In the genomic region with DNA sequence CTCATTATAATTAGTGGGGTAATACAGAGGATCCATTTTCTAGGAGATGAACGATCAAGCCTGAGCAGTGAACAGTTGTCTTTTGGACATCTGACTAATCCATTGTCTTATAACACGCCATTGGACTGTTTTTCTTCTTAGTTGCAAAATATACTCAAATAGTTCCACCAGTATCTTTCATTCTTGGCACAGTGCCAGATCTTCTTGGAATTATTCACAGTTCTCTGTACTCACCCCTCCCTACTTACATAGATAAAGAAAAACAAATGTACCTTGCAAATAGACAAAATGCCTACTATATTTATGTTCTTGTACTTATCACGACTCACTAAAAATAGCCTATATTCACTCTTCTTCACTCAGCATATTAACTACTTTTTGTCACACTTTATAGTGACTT, we compare ENCODE assay signal across 9 cellular contexts. TPM values are rescaled to one million over a fixed set of nuclear protein-coding genes. Genes with fewer than 3 reads are reported as not detected.
DNase-seq lines count a peak whose midpoint lies in the region; ATAC-seq and TF ChIP-seq lines count a peak whose summit lies in the region.
"Had no signal": no experiment of that assay in that cellular context is flagged by ENCODE, and none has a peak within 500 bp of the region (broad histone marks: within the 10 kb centered on the region; RNA-seq: fewer than 3 reads in every experiment).

No MANE protein-coding gene starts in this region.

- H3K4me1 ChIP-seq in lower lobe of right lung = peaks cover 43% of the 10 kb centered on the region

- no peak for ATAC-seq in memory B cell (ENCODE audit: low read depth)
- ATAC-seq in lower lobe of right lung = no peak

- no peaks in the 10 kb centered on the region for H3K9me3 ChIP-seq in lower lobe of right lung

- H3K36me3 ChIP-seq in lower lobe of right lung = no peaks in the 10 kb centered on the region
- H3K36me3 ChIP-seq: WERI-Rb-1 had no signal

- DNase-seq in DMS 273 (lab: John Stamatoyannopoulos, UW; ENCODE audit: unreplicated experiment) = peak; percentile 51
- DNase-seq in DMS 273 treated with DMSO at 0.1 percent for 48 hours (lab: John Stamatoyannopoulos, UW) = no peak
- DNase-seq in activated CD4-positive, alpha-beta memory T cell treated with anti-CD3 and anti-CD28 coated beads, Interleukin-2, amount 10 ng/mL, durations not matched to agents 7 days and 5 days = no peak
- no peak for DNase-seq in memory B cell (ENCODE audit: low spot score in 2 of 2)
- no peak for DNase-seq in lower lobe of right lung
- no peak for DNase-seq in nucleus accumbens (lab: John Stamatoyannopoulos, UW)
- DNase-seq: WERI-Rb-1 had no signal

- peak overlapping the region; percentile 0 for H3K4me3 Mint-ChIP-seq in activated CD4-positive, alpha-beta memory T cell treated with anti-CD3 and anti-CD28 coated beads, Interleukin-2, amount 10 ng/mL, durations not matched to agents 7 days and 5 days
- H3K4me3 Mint-ChIP-seq in memory B cell = no peak overlapping the region

- peaks cover 10% of the 10 kb centered on the region for H3K36me3 Mint-ChIP-seq in activated CD4-positive, alpha-beta memory T cell treated with anti-CD3 and anti-CD28 coated beads, Interleukin-2, amount 10 ng/mL, durations not matched to agents 7 days and 5 days (ENCODE audit: low read depth)
- H3K36me3 Mint-ChIP-seq in memory B cell = no peaks in the 10 kb centered on the region
- H3K36me3 Mint-ChIP-seq: IgD-negative memory B cell had no signal

- no peak for TF ChIP-seq CTCF in lower lobe of right lung (IDR thresholded peaks at IDR 0.05)

- H3K27me3 Mint-ChIP-seq in activated CD4-positive, alpha-beta memory T cell treated with anti-CD3 and anti-CD28 coated beads, Interleukin-2, amount 10 ng/mL, durations not matched to agents 7 days and 5 days = no peaks in the 10 kb centered on the region
- H3K27me3 Mint-ChIP-seq in memory B cell = no peaks in the 10 kb centered on the region
- H3K27me3 Mint-ChIP-seq: IgD-negative memory B cell had no signal

- H3K27ac ChIP-seq in lower lobe of right lung = no peak overlapping the region
- H3K27ac ChIP-seq: 22Rv1, WERI-Rb-1 had no signal

- peaks cover 47% of the 10 kb centered on the region for H3K4me1 Mint-ChIP-seq in activated CD4-positive, alpha-beta memory T cell treated with anti-CD3 and anti-CD28 coated beads, Interleukin-2, amount 10 ng/mL, durations not matched to agents 7 days and 5 days
- H3K4me1 Mint-ChIP-seq in memory B cell = peaks cover 7% of the 10 kb centered on the region

- intact Hi-C loops in lower lobe of right lung (cut with DNase I) = no loop called here

- H3K27ac Mint-ChIP-seq in activated CD4-positive, alpha-beta memory T cell treated with anti-CD3 and anti-CD28 coated beads, Interleukin-2, amount 10 ng/mL, durations not matched to agents 7 days and 5 days = peak overlapping the region; percentile 88
- peak overlapping the region; percentile 28 for H3K27ac Mint-ChIP-seq in memory B cell

- no peaks in the 10 kb centered on the region for H3K27me3 ChIP-seq in lower lobe of right lung (ENCODE audit: low read depth)

- POLR2A ChIA-PET in activated CD4-positive, alpha-beta memory T cell treated with anti-CD3 and anti-CD28 coated beads, Interleukin-2, amount 10 ng/mL, durations not matched to agents 7 days and 5 days (lab: Charles Lee) = interaction anchor here (0.8 to 1.9 kb wide), 11 partner anchors 10 to 290 kb away, joined by 3 to 6 read pairs (median 4); a partner anchor contains a TSS

- H3K9me3 Mint-ChIP-seq in activated CD4-positive, alpha-beta memory T cell treated with anti-CD3 and anti-CD28 coated beads, Interleukin-2, amount 10 ng/mL, durations not matched to agents 7 days and 5 days = no peaks in the 10 kb centered on the region
- H3K9me3 Mint-ChIP-seq in memory B cell = no peaks in the 10 kb centered on the region
- H3K9me3 Mint-ChIP-seq: IgD-negative memory B cell had no signal

- no peak overlapping the region for H3K4me3 ChIP-seq in lower lobe of right lung

- CTCF ChIA-PET in activated CD4-positive, alpha-beta memory T cell treated with anti-CD3 and anti-CD28 coated beads, Interleukin-2, amount 10 ng/mL, durations not matched to agents 7 days and 5 days (lab: Charles Lee) = interaction anchor here (1.1 to 12.2 kb wide), 6 partner anchors 10 to 183 kb away, joined by 3 to 494 read pairs (median 8); a partner anchor contains a TSS

RNA-seq across cellular contexts. Expression of a gene that starts 3.8 kb away (rescaled TPM):
- 1 to 10 TPM; 8.6 to 9.5 TPM for total RNA-seq in activated CD4-positive, alpha-beta memory T cell treated with anti-CD3 and anti-CD28 coated beads, Interleukin-2, amount 10 ng/mL, durations not matched to agents 7 days and 5 days
- total RNA-seq in lower lobe of right lung = 2.3 TPM

RNA-seq across cellular contexts. Expression of a gene that starts 4.0 kb away (rescaled TPM):
- 10 to 100 TPM; 96.0 to 99.5 TPM for total RNA-seq in activated CD4-positive, alpha-beta memory T cell treated with anti-CD3 and anti-CD28 coated beads, Interleukin-2, amount 10 ng/mL, durations not matched to agents 7 days and 5 days
- total RNA-seq in lower lobe of right lung = 61.4 TPM

RNA-seq across cellular contexts. Expression of a gene that starts 16.9 kb away (rescaled TPM):
- total RNA-seq in activated CD4-positive, alpha-beta memory T cell treated with anti-CD3 and anti-CD28 coated beads, Interleukin-2, amount 10 ng/mL, durations not matched to agents 7 days and 5 days = 10 to 100 TPM; 38.5 to 41.6 TPM
- total RNA-seq in lower lobe of right lung = 61.6 TPM

RNA-seq across cellular contexts. Expression of a gene that starts 26.9 kb away (rescaled TPM):
- total RNA-seq in activated CD4-positive, alpha-beta memory T cell treated with anti-CD3 and anti-CD28 coated beads, Interleukin-2, amount 10 ng/mL, durations not matched to agents 7 days and 5 days = under 1 TPM; 0.18 TPM
- total RNA-seq in lower lobe of right lung = 17.9 TPM

RNA-seq across cellular contexts. Expression of a gene that starts 57.7 kb away (rescaled TPM):
- not detected for total RNA-seq in activated CD4-positive, alpha-beta memory T cell treated with anti-CD3 and anti-CD28 coated beads, Interleukin-2, amount 10 ng/mL, durations not matched to agents 7 days and 5 days
- total RNA-seq in lower lobe of right lung = 37.0 TPM
